ENCODE assay signal across 2 cellular contexts in genomic region chrX:46863072-46863471, GRCh38.
TF ChIP-seq lines count a peak whose summit lies in the region.

No MANE protein-coding gene starts in this region.

TF ChIP-seq in A549, 52 proteins besides CTCF, POLR2A, EP300 and RAD21:
- TF ChIP-seq NFE2L2 (conservative IDR thresholded peaks at IDR 0.05; ENCODE audit: low read length) = peak; percentile 70
- TF ChIP-seq ATOH8 (CRISPR knock-in tag; IDR thresholded peaks at IDR 0.05; ENCODE audit: low read depth) = no peak
- TF ChIP-seq PHF8 (IDR thresholded peaks at IDR 0.05; ENCODE audit: borderline replicate concordance, low read depth) = no peak
- TF ChIP-seq BCL3 (IDR thresholded peaks at IDR 0.05) = no peak
- TF ChIP-seq ZFP36 (IDR thresholded peaks at IDR 0.05; ENCODE audit: borderline replicate concordance, partially characterized antibody) = no peak
- TF ChIP-seq CHD2 (IDR thresholded peaks at IDR 0.05; ENCODE audit: low read length, partially characterized antibody) = no peak
- TF ChIP-seq MAFK (IDR thresholded peaks at IDR 0.05; ENCODE audit: partially characterized antibody) = peak; percentile 84
TF ChIP-seq in A549: peak in this region for 2.

TF ChIP-seq in K562, 482 proteins besides CTCF, POLR2A, EP300 and RAD21 (continued from another document):
- no peak for TF ChIP-seq MAX (CRISPR knock-in tag; IDR thresholded peaks at IDR 0.05)
- no peak for TF ChIP-seq NCOA1 (IDR thresholded peaks at IDR 0.05; ENCODE audit: low read depth)
- TF ChIP-seq PTTG1 (tag; IDR thresholded peaks at IDR 0.05; ENCODE audit: low read depth) = no peak
- TF ChIP-seq ZNF589 (CRISPR knock-in tag; IDR thresholded peaks at IDR 0.05; ENCODE audit: low read depth) = no peak
- peak; percentile 74; the same call in 1 of the 2 replicates for TF ChIP-seq MAFK (IDR thresholded peaks at IDR 0.05; ENCODE audit: low read length)
- peak; percentile 90 for TF ChIP-seq MAFG (tag; conservative IDR thresholded peaks at IDR 0.05)
- TF ChIP-seq IRF1 (CRISPR knock-in tag; IDR thresholded peaks at IDR 0.05; ENCODE audit: borderline replicate concordance) = no peak
- TF ChIP-seq SREBF1 (IDR thresholded peaks at IDR 0.05; ENCODE audit: borderline replicate concordance, low read depth, low read length) = no peak
- peak; percentile 91 for TF ChIP-seq ZNF316 (IDR thresholded peaks at IDR 0.05)
- TF ChIP-seq ATF6 (CRISPR knock-in tag; IDR thresholded peaks at IDR 0.05) = no peak
- no peak for TF ChIP-seq MITF (IDR thresholded peaks at IDR 0.05)
- TF ChIP-seq ZNF764 (CRISPR knock-in tag; IDR thresholded peaks at IDR 0.05; ENCODE audit: low read depth) = no peak
- no peak for TF ChIP-seq ZNF57 (CRISPR knock-in tag; IDR thresholded peaks at IDR 0.05)
- peak; percentile 70 for TF ChIP-seq NFE2 (IDR thresholded peaks at IDR 0.05; ENCODE audit: low read depth)
- TF ChIP-seq CBX1 (IDR thresholded peaks at IDR 0.05; ENCODE audit: low read depth) = no peak
- TF ChIP-seq TAF7 (tag; IDR thresholded peaks at IDR 0.05) = no peak
- no peak for TF ChIP-seq CBX2 (IDR thresholded peaks at IDR 0.05; ENCODE audit: insufficient read depth, low read length, poor library complexity, severe bottlenecking)
- TF ChIP-seq MAFF (IDR thresholded peaks at IDR 0.05; ENCODE audit: low read length) = peak; percentile 79
- TF ChIP-seq NFE2L1 (tag; IDR thresholded peaks at IDR 0.05; ENCODE audit: borderline replicate concordance, low read depth) = peak; percentile 67; the same call in 1 of the 2 replicates
- peak; percentile 87 for TF ChIP-seq C11orf30 (IDR thresholded peaks at IDR 0.05; ENCODE audit: low read depth)
